ENCODE assay signal across 9 cellular contexts in the genomic region with DNA sequence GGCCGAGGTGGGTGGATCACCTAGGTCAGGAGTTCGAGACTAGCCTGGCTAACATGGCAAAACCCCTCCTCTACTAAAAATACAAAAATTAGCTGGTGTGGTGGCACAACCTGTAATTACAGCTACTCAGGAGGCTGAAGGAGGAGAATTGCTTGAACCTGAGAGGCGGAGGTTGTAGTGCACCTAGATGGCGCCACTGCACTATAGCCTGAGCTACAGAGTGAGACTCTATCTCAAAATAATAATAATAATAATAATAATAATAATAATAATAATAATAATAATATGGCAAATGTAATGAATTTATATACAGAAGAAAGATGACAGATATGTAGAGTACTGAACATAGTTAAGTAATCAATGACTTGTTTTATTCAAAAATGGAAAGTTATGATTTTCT. TPM values are rescaled to one million over a fixed set of nuclear protein-coding genes. Genes with fewer than 3 reads are reported as not detected.
DNase-seq lines count a peak whose midpoint lies in the region; ATAC-seq, FAIRE-seq and TF ChIP-seq lines count a peak whose summit lies in the region.
"Not testable (repeated sequence)": the region's sequence is repeated elsewhere in the genome, so short reads cannot be mapped to it uniquely, and the experiment has no call there.
"Had no signal": no experiment of that assay in that cellular context is flagged by ENCODE, and none has a peak within 500 bp of the region (broad histone marks: within the 10 kb centered on the region; RNA-seq: fewer than 3 reads in every experiment).

No MANE protein-coding gene starts in this region.

- H3K27me3 ChIP-seq in MM.1S (replicated peaks; ENCODE audit: insufficient read depth, low read length); HepG2 (ENCODE audit: control insufficient read depth in 1 of 2, insufficient read depth in 2 of 2, low read length in 2 of 2): not testable (repeated sequence)

- not testable (repeated sequence) for H3K9me3 Mint-ChIP-seq in activated naive CD4-positive, alpha-beta T cell treated with anti-CD3 and anti-CD28 coated beads for 36 hours; endothelial cell (ENCODE audit: unreplicated experiment)

- not testable (repeated sequence) for H3K27ac ChIP-seq in C4-2B; HepG2 (ENCODE audit: extremely low read length, insufficient read depth, low read length)
- peak overlapping the region; percentile 83; the same call in 1 of the 2 replicates for H3K27ac ChIP-seq in MM.1S (ENCODE audit: low read length)

- not testable (repeated sequence) for H3K9ac ChIP-seq in MM.1S (ENCODE audit: low read length); HepG2 (ENCODE audit: insufficient read depth, low read depth, low read length)

- not testable (repeated sequence) for H2AFZ ChIP-seq in MM.1S (ENCODE audit: low read length); HepG2 (ENCODE audit: low read length)

- peaks cover 22% of the 10 kb centered on the region for H3K4me1 ChIP-seq in MM.1S (ENCODE audit: low read length)
- not testable (repeated sequence) for H3K4me1 ChIP-seq in HepG2 (ENCODE audit: insufficient read depth, low read length)

- H3K36me3 ChIP-seq in MM.1S (replicated peaks; ENCODE audit: insufficient read depth, low read length); HepG2 (replicated peaks in 1 of 2; ENCODE audit: control insufficient read depth in 1 of 2, insufficient read depth in 2 of 2, low read length in 2 of 2): not testable (repeated sequence)

- not testable (repeated sequence) for H3K4me3 Mint-ChIP-seq in activated naive CD4-positive, alpha-beta T cell treated with anti-CD3 and anti-CD28 coated beads for 36 hours; endothelial cell (ENCODE audit: unreplicated experiment)

- not testable (repeated sequence) for BruUV-seq in HepG2 (replicated peaks; lab: Mats Ljungman, UMichigan)

- H3K27me3 Mint-ChIP-seq in activated naive CD4-positive, alpha-beta T cell treated with anti-CD3 and anti-CD28 coated beads for 36 hours (ENCODE audit: low read depth); endothelial cell (ENCODE audit: unreplicated experiment): not testable (repeated sequence)

- H3F3A ChIP-seq in MM.1S (ENCODE audit: insufficient read depth, low read length) = peaks cover 14% of the 10 kb centered on the region

- CTCF ChIA-PET in activated naive CD4-positive, alpha-beta T cell treated with anti-CD3 and anti-CD28 coated beads for 36 hours (lab: Charles Lee) = interaction anchor here (0.6 to 1.8 kb wide), 4 partner anchors 37 to 580 kb away, joined by 3 to 7 read pairs (median 4); no protein-coding TSS in a partner anchor
- CTCF ChIA-PET in HepG2 (lab: Yijun Ruan, JAX; ENCODE audit: low intra/inter-chr PET ratio, low total read pairs) = interaction anchor here (0.9 kb wide), 1 partner anchor 362 kb away, joined by 3 read pairs; no protein-coding TSS in a partner anchor

- intact Hi-C loops in activated naive CD4-positive, alpha-beta T cell treated with anti-CD3 and anti-CD28 coated beads for 36 hours (cut with micrococcal nuclease) = loop anchor here (2.0 to 5.0 kb wide), 2 partner anchors 531 to 674 kb away; no protein-coding TSS in a partner anchor
- intact Hi-C loops in HepG2 (cut with micrococcal nuclease; ENCODE audit: unreplicated experiment) = loop anchor here (1.0 kb wide), 1 partner anchor 532 kb away; no protein-coding TSS in a partner anchor

- H3K4me1 Mint-ChIP-seq in activated naive CD4-positive, alpha-beta T cell treated with anti-CD3 and anti-CD28 coated beads for 36 hours (ENCODE audit: low read depth); endothelial cell (ENCODE audit: unreplicated experiment): not testable (repeated sequence)

- TF ChIP-seq EP300 in HepG2 (IDR thresholded peaks at IDR 0.05; ENCODE audit: low read depth in 2 of 2, low read length in 2 of 2); HepG2 (CRISPR knock-in tag; IDR thresholded peaks at IDR 0.05; ENCODE audit: borderline replicate concordance): not testable (repeated sequence)

- H3K4me2 ChIP-seq in MM.1S (ENCODE audit: low read depth, low read length) = peak overlapping the region; percentile 41; the same call in 1 of the 2 replicates
- H3K4me2 ChIP-seq in HepG2 (ENCODE audit: low read depth, low read length) = not testable (repeated sequence)

- not testable (repeated sequence) for H3K9me3 ChIP-seq in MM.1S (replicated peaks; ENCODE audit: insufficient read depth, low read length); HepG2 (ENCODE audit: low read length)

- H3K4me3 ChIP-seq in MM.1S (ENCODE audit: low read length); HepG2 (replicated peaks in 1 of 3; ENCODE audit: insufficient read depth in 1 of 3, low read depth in 2 of 3, low read length in 3 of 3): not testable (repeated sequence)

- TF ChIP-seq RAD21 in HepG2 (CRISPR knock-in tag; IDR thresholded peaks at IDR 0.05) = not testable (repeated sequence)

- not testable (repeated sequence) for H3K36me3 Mint-ChIP-seq in activated naive CD4-positive, alpha-beta T cell treated with anti-CD3 and anti-CD28 coated beads for 36 hours (ENCODE audit: low read depth); endothelial cell (ENCODE audit: low read depth, unreplicated experiment)

- in situ Hi-C loops in HepG2 (cut with HindIII; ENCODE audit: extremely low pct_ligation_motif_present, low pct_unique_long_range_greater_than_20kb) = not testable (repeated sequence)

- not testable (repeated sequence) for TF ChIP-seq POLR2A in HepG2 (IDR thresholded peaks at IDR 0.05; ENCODE audit: insufficient read depth in 1 of 2, low read depth in 2 of 2, low read length in 2 of 2)

- POLR2A ChIA-PET in HepG2 (lab: Yijun Ruan, JAX) = not testable (repeated sequence)

- WGBS in HepG2 (ENCODE audit: low lambda C conversion rate) = 6% methylated on average over 4 of the region's 4 CpGs

- not testable (repeated sequence) for H3K27ac Mint-ChIP-seq in activated naive CD4-positive, alpha-beta T cell treated with anti-CD3 and anti-CD28 coated beads for 36 hours; endothelial cell (ENCODE audit: unreplicated experiment)

- not testable (repeated sequence) for FAIRE-seq in HepG2 (lab: Jason Lieb, UNC)

- not testable (repeated sequence) for H3K79me2 ChIP-seq in MM.1S (ENCODE audit: low read length); HepG2 (ENCODE audit: insufficient read depth, low read length)

- not testable (repeated sequence) for H3K9me2 ChIP-seq in MM.1S (replicated peaks; ENCODE audit: insufficient read depth, low read length)

- H4K20me1 ChIP-seq in MM.1S (ENCODE audit: insufficient read depth, low read length); HepG2 (ENCODE audit: insufficient read depth, low read length): not testable (repeated sequence)

- TF ChIP-seq CTCF in C4-2B (conservative IDR thresholded peaks at IDR 0.05) = peak; percentile 48
- not testable (repeated sequence) for TF ChIP-seq CTCF in MM.1S (IDR thresholded peaks at IDR 0.05; ENCODE audit: low read length); endothelial cell (IDR thresholded peaks at IDR 0.05; ENCODE audit: unreplicated experiment); HepG2 (CRISPR knock-in tag; IDR thresholded peaks at IDR 0.05)

- ATAC-seq in GM19351 (IDR thresholded peaks at IDR 0.05; ENCODE audit: unreplicated experiment) = peak; percentile 38
- peak; percentile 49; the same call in 1 of the 3 replicates for ATAC-seq in HepG2

- DNase-seq in MM.1S (peak; percentile 16), SKM-1 treated with dmso at 0.1 percent for 144 hours (lab: John Stamatoyannopoulos, UW; ENCODE audit: unreplicated experiment) (peak; percentile 4), endothelial cell (ENCODE audit: low spot score) (peak; percentile 44)
- peak; percentile 60 for DNase-seq in activated naive CD4-positive, alpha-beta T cell treated with anti-CD3 and anti-CD28 coated beads for 36 hours
- DNase-seq in HepG2 (ENCODE audit: low spot score) = not testable (repeated sequence)
- DNase-seq in stimulated activated CD4-positive, alpha-beta T cell treated with anti-CD3 and anti-CD28 coated beads, Interleukin-4, amount 100 ng/mL, for 48 hours (ENCODE audit: low read depth in 2 of 2) = peak; percentile 20 to 49

TF ChIP-seq in HepG2, 621 proteins besides CTCF, POLR2A, EP300 and RAD21:
- TF ChIP-seq STAG1 (CRISPR knock-in tag; IDR thresholded peaks at IDR 0.05) = peak; percentile 46

RNA-seq across cellular contexts. Expression of gene FGF7, which starts 48.2 kb away (rescaled TPM):
- not detected for total RNA-seq in activated naive CD4-positive, alpha-beta T cell treated with anti-CD3 and anti-CD28 coated beads for 36 hours
- 0.23 TPM for total RNA-seq in endothelial cell (ENCODE audit: unreplicated experiment)
- not detected in 2 replicates for total RNA-seq in HepG2 (2016; rRNA removed; fragmentation: Illumina TruSeq; extraction: Trizol)
- not detected in 2 replicates for total RNA-seq in HepG2 (2016; cell fraction: cytosol; rRNA removed; fragmentation: Illumina TruSeq; extraction: Trizol; ENCODE audit: low read depth)
- not detected in 2 replicates for total RNA-seq in HepG2 (2016; cell fraction: insoluble cytoplasmic fraction; rRNA removed; fragmentation: Illumina TruSeq; extraction: Trizol)
- not detected in 2 replicates for total RNA-seq in HepG2 (2016; cell fraction: membrane; rRNA removed; fragmentation: Illumina TruSeq; extraction: Trizol)
- 0.22 TPM in 1 of 2 replicates, not detected in the other for total RNA-seq in HepG2 (2016; cell fraction: nucleus; rRNA removed; fragmentation: Illumina TruSeq; extraction: Trizol)
- polyA plus RNA-seq in HepG2 (2011; rRNA removed) = not detected in 2 replicates
- not detected in 2 replicates for polyA plus RNA-seq in HepG2 (2011; cell fraction: cytosol; rRNA removed)
- polyA plus RNA-seq in HepG2 (2011; cell fraction: nucleus; rRNA removed) = not detected in 2 replicates
- polyA plus RNA-seq in HepG2 (2012) = not detected in 2 replicates
- not detected in 2 replicates for polyA plus RNA-seq in HepG2 (2016; cell fraction: cytosol; fragmentation: Illumina TruSeq; extraction: Trizol; ENCODE audit: low read depth)
- polyA plus RNA-seq in HepG2 (2016; cell fraction: insoluble cytoplasmic fraction; fragmentation: Illumina TruSeq; extraction: Trizol; ENCODE audit: low read depth) = not detected in 2 replicates
- polyA plus RNA-seq in HepG2 (2016; cell fraction: membrane; fragmentation: Illumina TruSeq; extraction: Trizol; ENCODE audit: low read depth) = not detected in 2 replicates
- not detected in 2 replicates for polyA plus RNA-seq in HepG2 (2016; cell fraction: nucleus; fragmentation: Illumina TruSeq; extraction: Trizol; ENCODE audit: insufficient read depth, low read depth)
- 9.1 TPM in 1 of 2 replicates, not detected in the other for polyA minus RNA-seq in HepG2 (2011; rRNA and poly(A)+ RNA removed; ENCODE audit: low replicate concordance)
- not detected in 2 replicates for polyA minus RNA-seq in HepG2 (2011; cell fraction: cytosol; rRNA and poly(A)+ RNA removed)
- 0.25 TPM in 1 of 2 replicates, not detected in the other for polyA minus RNA-seq in HepG2 (2011; cell fraction: nucleus; rRNA and poly(A)+ RNA removed)
- total RNA-seq: activated naive CD4-positive, alpha-beta T cell treated with anti-CD3 and anti-CD28 coated beads, Interleukin-2, amount 50 U/mL, for 72 hours had no signal
